1 cellular context compared by ENCODE assay signal in genomic region chr7:50658696-50659095, GRCh38.
TF ChIP-seq lines count a peak whose summit lies in the region.

No MANE protein-coding gene starts in this region.

TF ChIP-seq in WTC11, 78 proteins besides CTCF, POLR2A, EP300 and RAD21 (continued from another document):
- TF ChIP-seq AFF4 (CRISPR knock-in tag; IDR thresholded peaks at IDR 0.05; ENCODE audit: borderline replicate concordance): no peak
- no peak for TF ChIP-seq SOX15 (CRISPR knock-in tag; IDR thresholded peaks at IDR 0.05)
- TF ChIP-seq ZNF317 (CRISPR knock-in tag; IDR thresholded peaks at IDR 0.05; ENCODE audit: borderline replicate concordance, low read depth): no peak
- TF ChIP-seq E2F4 (CRISPR knock-in tag; IDR thresholded peaks at IDR 0.05; ENCODE audit: borderline replicate concordance, low read depth): no peak
- TF ChIP-seq ZNF423 (CRISPR knock-in tag; IDR thresholded peaks at IDR 0.05): no peak
- no peak for TF ChIP-seq JAZF1 (CRISPR knock-in tag; IDR thresholded peaks at IDR 0.05)
- TF ChIP-seq, protein P1, sequence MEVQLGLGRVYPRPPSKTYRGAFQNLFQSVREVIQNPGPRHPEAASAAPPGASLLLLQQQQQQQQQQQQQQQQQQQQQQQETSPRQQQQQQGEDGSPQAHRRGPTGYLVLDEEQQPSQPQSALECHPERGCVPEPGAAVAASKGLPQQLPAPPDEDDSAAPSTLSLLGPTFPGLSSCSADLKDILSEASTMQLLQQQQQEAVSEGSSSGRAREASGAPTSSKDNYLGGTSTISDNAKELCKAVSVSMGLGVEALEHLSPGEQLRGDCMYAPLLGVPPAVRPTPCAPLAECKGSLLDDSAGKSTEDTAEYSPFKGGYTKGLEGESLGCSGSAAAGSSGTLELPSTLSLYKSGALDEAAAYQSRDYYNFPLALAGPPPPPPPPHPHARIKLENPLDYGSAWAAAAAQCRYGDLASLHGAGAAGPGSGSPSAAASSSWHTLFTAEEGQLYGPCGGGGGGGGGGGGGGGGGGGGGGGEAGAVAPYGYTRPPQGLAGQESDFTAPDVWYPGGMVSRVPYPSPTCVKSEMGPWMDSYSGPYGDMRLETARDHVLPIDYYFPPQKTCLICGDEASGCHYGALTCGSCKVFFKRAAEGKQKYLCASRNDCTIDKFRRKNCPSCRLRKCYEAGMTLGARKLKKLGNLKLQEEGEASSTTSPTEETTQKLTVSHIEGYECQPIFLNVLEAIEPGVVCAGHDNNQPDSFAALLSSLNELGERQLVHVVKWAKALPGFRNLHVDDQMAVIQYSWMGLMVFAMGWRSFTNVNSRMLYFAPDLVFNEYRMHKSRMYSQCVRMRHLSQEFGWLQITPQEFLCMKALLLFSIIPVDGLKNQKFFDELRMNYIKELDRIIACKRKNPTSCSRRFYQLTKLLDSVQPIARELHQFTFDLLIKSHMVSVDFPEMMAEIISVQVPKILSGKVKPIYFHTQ (CRISPR knock-in tag; IDR thresholded peaks at IDR 0.05): no peak
- no peak for TF ChIP-seq ZNF396 (CRISPR knock-in tag; IDR thresholded peaks at IDR 0.05; ENCODE audit: borderline replicate concordance)
- TF ChIP-seq TCF7 (CRISPR knock-in tag; IDR thresholded peaks at IDR 0.05; ENCODE audit: low read depth): no peak
- TF ChIP-seq FOXK1 (CRISPR knock-in tag; IDR thresholded peaks at IDR 0.05): no peak
- no peak for TF ChIP-seq NR2C2 (CRISPR knock-in tag; IDR thresholded peaks at IDR 0.05)
- TF ChIP-seq, protein P2, sequence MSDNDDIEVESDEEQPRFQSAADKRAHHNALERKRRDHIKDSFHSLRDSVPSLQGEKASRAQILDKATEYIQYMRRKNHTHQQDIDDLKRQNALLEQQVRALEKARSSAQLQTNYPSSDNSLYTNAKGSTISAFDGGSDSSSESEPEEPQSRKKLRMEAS (CRISPR knock-in tag; IDR thresholded peaks at IDR 0.05): no peak
- TF ChIP-seq ESRRA (CRISPR knock-in tag; IDR thresholded peaks at IDR 0.05; ENCODE audit: borderline replicate concordance): no peak
- TF ChIP-seq, protein P3, sequence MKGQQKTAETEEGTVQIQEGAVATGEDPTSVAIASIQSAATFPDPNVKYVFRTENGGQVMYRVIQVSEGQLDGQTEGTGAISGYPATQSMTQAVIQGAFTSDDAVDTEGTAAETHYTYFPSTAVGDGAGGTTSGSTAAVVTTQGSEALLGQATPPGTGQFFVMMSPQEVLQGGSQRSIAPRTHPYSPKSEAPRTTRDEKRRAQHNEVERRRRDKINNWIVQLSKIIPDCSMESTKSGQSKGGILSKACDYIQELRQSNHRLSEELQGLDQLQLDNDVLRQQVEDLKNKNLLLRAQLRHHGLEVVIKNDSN (CRISPR knock-in tag; IDR thresholded peaks at IDR 0.05): no peak
- TF ChIP-seq MLX (CRISPR knock-in tag; IDR thresholded peaks at IDR 0.05): no peak
- TF ChIP-seq, protein P4, sequence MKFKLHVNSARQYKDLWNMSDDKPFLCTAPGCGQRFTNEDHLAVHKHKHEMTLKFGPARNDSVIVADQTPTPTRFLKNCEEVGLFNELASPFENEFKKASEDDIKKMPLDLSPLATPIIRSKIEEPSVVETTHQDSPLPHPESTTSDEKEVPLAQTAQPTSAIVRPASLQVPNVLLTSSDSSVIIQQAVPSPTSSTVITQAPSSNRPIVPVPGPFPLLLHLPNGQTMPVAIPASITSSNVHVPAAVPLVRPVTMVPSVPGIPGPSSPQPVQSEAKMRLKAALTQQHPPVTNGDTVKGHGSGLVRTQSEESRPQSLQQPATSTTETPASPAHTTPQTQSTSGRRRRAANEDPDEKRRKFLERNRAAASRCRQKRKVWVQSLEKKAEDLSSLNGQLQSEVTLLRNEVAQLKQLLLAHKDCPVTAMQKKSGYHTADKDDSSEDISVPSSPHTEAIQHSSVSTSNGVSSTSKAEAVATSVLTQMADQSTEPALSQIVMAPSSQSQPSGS (CRISPR knock-in tag; IDR thresholded peaks at IDR 0.05; ENCODE audit: borderline replicate concordance, low read depth): no peak
- no peak for TF ChIP-seq TEAD1 (CRISPR knock-in tag; IDR thresholded peaks at IDR 0.05)
- TF ChIP-seq TP53 (CRISPR knock-in tag; IDR thresholded peaks at IDR 0.05): no peak
- TF ChIP-seq ZNF512 (CRISPR knock-in tag; IDR thresholded peaks at IDR 0.05; ENCODE audit: borderline replicate concordance): no peak
